Comparison of ENCODE assay signal across 17 cellular contexts in genomic region chr20:19887566-19888268, GRCh38.
DNase-seq lines count a peak whose midpoint lies in the region; ATAC-seq, FAIRE-seq and TF ChIP-seq lines count a peak whose summit lies in the region.
"Had no signal": no experiment of that assay in that cellular context is flagged by ENCODE, and none has a peak within 500 bp of the region (broad histone marks: within the 10 kb centered on the region; RNA-seq: fewer than 3 reads in every experiment).

No MANE protein-coding gene starts in this region.

- H3K4me1 Mint-ChIP-seq in neural progenitor cell, result peaks cover 13% of the 10 kb centered on the region
- H3K4me1 Mint-ChIP-seq: activated naive CD4-positive, alpha-beta T cell treated with anti-CD3 and anti-CD28 coated beads, Interleukin-2, amount 50 U/mL, for 24 hours; natural killer cell; stimulated activated effector memory CD8-positive, alpha-beta T cell treated with anti-CD3 and anti-CD28 coated beads, Interleukin-12 subunit alpha, Interleukin-12 subunit beta, amount 100 ng/mL, for 72 hours had no signal

- FAIRE-seq in urothelium cell line (lab: Jason Lieb, UNC), result no peak

- H3K4me3 ChIP-seq in cardiac muscle cell, result no peak overlapping the region
- H3K4me3 ChIP-seq in fibroblast of pulmonary artery (replicated peaks; ENCODE audit: low read depth, low read length), result peak overlapping the region; percentile 39
- no peak overlapping the region for H3K4me3 ChIP-seq in neural progenitor cell
- no peak overlapping the region for H3K4me3 ChIP-seq in uterus

- H4K20me1 ChIP-seq in neural progenitor cell (ENCODE audit: low read depth), result no peaks in the 10 kb centered on the region

- H3K27ac ChIP-seq in cardiac muscle cell (peak overlapping the region; percentile 65), neural progenitor cell (no peak overlapping the region), uterus (peak overlapping the region; percentile 82 to 89)

- no peaks in the 10 kb centered on the region for H3F3A ChIP-seq in neural progenitor cell (ENCODE audit: low read depth)

- H3K79me2 ChIP-seq in neural progenitor cell (ENCODE audit: low read depth), result no peaks in the 10 kb centered on the region

- H3K4me2 ChIP-seq in neural progenitor cell, result no peak overlapping the region

- TF ChIP-seq POLR2A in uterus (IDR thresholded peaks at IDR 0.05), result no peak

- peak overlapping the region; percentile 55 for H3K27ac Mint-ChIP-seq in neural progenitor cell
- H3K27ac Mint-ChIP-seq: activated naive CD4-positive, alpha-beta T cell treated with anti-CD3 and anti-CD28 coated beads, Interleukin-2, amount 50 U/mL, for 24 hours; natural killer cell; stimulated activated effector memory CD8-positive, alpha-beta T cell treated with anti-CD3 and anti-CD28 coated beads, Interleukin-12 subunit alpha, Interleukin-12 subunit beta, amount 100 ng/mL, for 72 hours had no signal

- DNase-seq in cardiac muscle cell (ENCODE audit: low read depth in 1 of 2, low spot score in 1 of 2), result no peak
- no peak for DNase-seq in Right ventricle myocardium inferior (ENCODE audit: missing footprints)
- DNase-seq in fibroblast of pulmonary artery (ENCODE audit: low read depth), result no peak
- no peak for DNase-seq in neural progenitor cell (ENCODE audit: low spot score)
- no peak for DNase-seq in uterus
- no peak for DNase-seq in activated CD4-positive, CD25-positive, alpha-beta regulatory T cell (lab: John Stamatoyannopoulos, UW)
- no peak for DNase-seq in urothelium cell line (ENCODE audit: low spot score)
- DNase-seq: ACHN, DND-41, Kasumi-1, natural killer cell, NCI-H2227 treated with DMSO at 0.1 percent for 48 hours, OCI-M1, T1000 had no signal

- no peaks in the 10 kb centered on the region for H3K27me3 Mint-ChIP-seq in neural progenitor cell (ENCODE audit: insufficient read depth, low read depth)

- ATAC-seq in Right ventricle myocardium inferior, result no peak
- no peak for ATAC-seq in GM18519 (IDR thresholded peaks at IDR 0.05; ENCODE audit: low FRiP score, unreplicated experiment)
- ATAC-seq: natural killer cell; stimulated activated effector memory CD8-positive, alpha-beta T cell treated with anti-CD3 and anti-CD28 coated beads, Interleukin-12 subunit alpha, Interleukin-12 subunit beta, amount 100 ng/mL, for 72 hours had no signal

- H3K9ac ChIP-seq in neural progenitor cell, result no peak overlapping the region

- H3K4me1 ChIP-seq in cardiac muscle cell (ENCODE audit: low read depth) (peaks cover 27% of the 10 kb centered on the region), neural progenitor cell (peaks cover 7% of the 10 kb centered on the region), uterus (peaks cover 0 to 5% of the 10 kb centered on the region in 2 donors)

- H3K27me3 ChIP-seq in cardiac muscle cell, result no peaks in the 10 kb centered on the region
- H3K27me3 ChIP-seq in neural progenitor cell, result no peaks in the 10 kb centered on the region
- H3K27me3 ChIP-seq in uterus, result no peaks in the 10 kb centered on the region

- intact Hi-C loops in Right ventricle myocardium inferior (cut with DNase I), result loop anchor here (2.0 to 5.0 kb wide), 5 partner anchors 50 to 199 kb away; partner anchors contain the start of gene RIN2
- intact Hi-C loops in uterus (cut with DNase I; ENCODE audit: low total_unique reads), result no loop called here

- peaks cover 18% of the 10 kb centered on the region for H3K36me3 Mint-ChIP-seq in neural progenitor cell
- H3K36me3 Mint-ChIP-seq: activated naive CD4-positive, alpha-beta T cell treated with anti-CD3 and anti-CD28 coated beads, Interleukin-2, amount 50 U/mL, for 24 hours; natural killer cell; stimulated activated effector memory CD8-positive, alpha-beta T cell treated with anti-CD3 and anti-CD28 coated beads, Interleukin-12 subunit alpha, Interleukin-12 subunit beta, amount 100 ng/mL, for 72 hours had no signal

- H3K36me3 ChIP-seq in cardiac muscle cell, result no peaks in the 10 kb centered on the region
- H3K36me3 ChIP-seq in neural progenitor cell, result no peaks in the 10 kb centered on the region
- H3K36me3 ChIP-seq in uterus, result no peaks in the 10 kb centered on the region

- no peak overlapping the region for H3K4me3 Mint-ChIP-seq in neural progenitor cell
- H3K4me3 Mint-ChIP-seq: activated naive CD4-positive, alpha-beta T cell treated with anti-CD3 and anti-CD28 coated beads, Interleukin-2, amount 50 U/mL, for 24 hours; natural killer cell; stimulated activated effector memory CD8-positive, alpha-beta T cell treated with anti-CD3 and anti-CD28 coated beads, Interleukin-12 subunit alpha, Interleukin-12 subunit beta, amount 100 ng/mL, for 72 hours had no signal

- TF ChIP-seq CTCF in cardiac muscle cell (IDR thresholded peaks at IDR 0.05; ENCODE audit: low read depth, low read length), result no peak
- TF ChIP-seq CTCF in fibroblast of pulmonary artery (IDR thresholded peaks at IDR 0.05; ENCODE audit: low read length, missing control alignments), result no peak
- no peak for TF ChIP-seq CTCF in neural progenitor cell (IDR thresholded peaks at IDR 0.05)
- no peak for TF ChIP-seq CTCF in uterus (IDR thresholded peaks at IDR 0.05)

- no peaks in the 10 kb centered on the region for H3K9me3 Mint-ChIP-seq in neural progenitor cell
- H3K9me3 Mint-ChIP-seq: activated naive CD4-positive, alpha-beta T cell treated with anti-CD3 and anti-CD28 coated beads, Interleukin-2, amount 50 U/mL, for 24 hours; natural killer cell; stimulated activated effector memory CD8-positive, alpha-beta T cell treated with anti-CD3 and anti-CD28 coated beads, Interleukin-12 subunit alpha, Interleukin-12 subunit beta, amount 100 ng/mL, for 72 hours had no signal

- H2AFZ ChIP-seq in neural progenitor cell (replicated peaks), result no peak overlapping the region

- H3K9me3 ChIP-seq in cardiac muscle cell (ENCODE audit: low read depth) (no peaks in the 10 kb centered on the region), neural progenitor cell (ENCODE audit: low read depth) (no peaks in the 10 kb centered on the region), uterus (no peaks in the 10 kb centered on the region)
